21 cellular contexts compared by ENCODE assay signal in the genomic region with DNA sequence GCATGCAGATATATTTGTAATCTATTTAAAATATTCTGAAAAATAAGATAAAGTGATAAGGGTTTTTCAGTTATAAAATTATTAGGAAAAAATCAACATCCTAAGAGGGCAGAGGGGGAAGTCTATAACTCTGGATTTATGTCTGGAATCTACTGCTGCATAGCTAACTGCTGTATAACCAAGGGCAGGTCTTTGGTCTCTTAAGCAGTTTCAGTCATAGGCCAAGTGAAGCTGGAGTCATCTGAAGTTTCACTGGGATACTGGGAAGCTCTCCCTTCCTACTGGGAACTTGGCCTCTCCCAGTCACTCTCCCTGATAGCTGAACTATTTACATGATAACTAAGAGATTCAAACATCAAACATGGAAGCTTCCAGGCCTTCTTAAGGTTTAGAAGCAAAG.
"Had no signal": no experiment of that assay in that cellular context is flagged by ENCODE, and none has a peak within 500 bp of the region (broad histone marks: within the 10 kb centered on the region; RNA-seq: fewer than 3 reads in every experiment).

No MANE protein-coding gene starts in this region.

- H3K4me2 ChIP-seq: hepatocyte had no signal

- H3K79me2 ChIP-seq: hepatocyte had no signal

- H2AFZ ChIP-seq: hepatocyte had no signal

- H3K4me1 ChIP-seq: foreskin keratinocyte, psoas muscle, testis, tibial nerve, upper lobe of right lung, vagina had no signal

- H3K4me3 ChIP-seq: hepatocyte, psoas muscle, right lobe of liver, testis, tibial nerve, upper lobe of right lung, vagina had no signal

- ATAC-seq: foreskin keratinocyte; naive thymus-derived CD4-positive, alpha-beta T cell; psoas muscle; right lobe of liver; stimulated activated naive B cell treated with anti-CD40 and anti-IgM and Interleukin-4, amounts not matched to agents 10 μg/mL and 1 μg/mL and 100 μg/mL, for 72 hours; stimulated activated naive CD8-positive, alpha-beta T cell treated with anti-CD3 and anti-CD28 coated beads, Interleukin-15, amount 100 ng/mL, for 72 hours; upper lobe of right lung had no signal

- DNase-seq: dermis blood vessel endothelial cell; erythroblast; foreskin keratinocyte; head of caudate nucleus; kidney glomerular epithelial cell; mammary epithelial cell; naive thymus-derived CD4-positive, alpha-beta T cell; nephron progenitor cell; psoas muscle; retina; right lobe of liver; stimulated activated CD4-positive, alpha-beta T cell treated with anti-CD3 and anti-CD28 coated beads, Interleukin-2, amount 100 ng/mL, for 24 hours; stimulated activated CD4-positive, alpha-beta T cell treated with anti-CD3 and anti-CD28 coated beads, Interleukin-4, amount 100 ng/mL, for 4 hours; stimulated activated naive B cell treated with anti-CD40 and anti-IgM and Interleukin-4, amounts not matched to agents 10 μg/mL and 1 μg/mL and 100 μg/mL, for 72 hours; stimulated activated naive CD8-positive, alpha-beta T cell treated with anti-CD3 and anti-CD28 coated beads, Interleukin-15, amount 100 ng/mL, for 72 hours; testis; upper lobe of right lung had no signal

- H3K9me3 ChIP-seq: neutrophil, psoas muscle, right lobe of liver, testis, tibial nerve, upper lobe of right lung, vagina had no signal

- H3K27ac ChIP-seq: foreskin keratinocyte, hepatocyte, neutrophil, psoas muscle, right lobe of liver, testis, tibial nerve, upper lobe of right lung, vagina had no signal

- H3K27me3 ChIP-seq: foreskin keratinocyte, hepatocyte, neutrophil, right lobe of liver, testis, tibial nerve, upper lobe of right lung, vagina had no signal

- H3K36me3 ChIP-seq: neutrophil, right lobe of liver, tibial nerve, upper lobe of right lung, vagina had no signal
